ENCODE assay signal across 17 cellular contexts in genomic region chr16:23121024-23121423, GRCh38. TPM values are rescaled to one million over a fixed set of nuclear protein-coding genes. Genes with fewer than 3 reads are reported as not detected.
DNase-seq lines count a peak whose midpoint lies in the region; ATAC-seq and TF ChIP-seq lines count a peak whose summit lies in the region.
"Had no signal": no experiment of that assay in that cellular context is flagged by ENCODE, and none has a peak within 500 bp of the region (broad histone marks: within the 10 kb centered on the region; RNA-seq: fewer than 3 reads in every experiment).

No MANE protein-coding gene starts in this region.

- peaks cover 12 to 16% of the 10 kb centered on the region in 2 donors for H3K4me1 ChIP-seq in uterus

- peak; percentile 22 for DNase-seq in NCI-H82 (lab: John Stamatoyannopoulos, UW)
- DNase-seq in NCI-H82 treated with DMSO at 0.1 percent for 48 hours (lab: John Stamatoyannopoulos, UW; ENCODE audit: unreplicated experiment): no peak
- no peak for DNase-seq in chondrocyte (ENCODE audit: low spot score)
- DNase-seq in mesothelial cell of epicardium (ENCODE audit: low spot score in 2 of 2, unreplicated experiment in 2 of 2): no peak
- DNase-seq in uterus: peak; percentile 36 to 47
- no peak for DNase-seq in RKO (ENCODE audit: low spot score)
- no peak for DNase-seq in NCI-H1048 (lab: John Stamatoyannopoulos, UW)
- DNase-seq: ACHN; activated CD4-positive, alpha-beta T cell treated with anti-CD3 and anti-CD28 coated beads, Interleukin-2, amount 50 U/mL, for 4 hours; Calu3; natural killer cell; NCI-H1092 treated with DMSO at 0.1 percent for 48 hours; NCI-H226; spleen; T-helper 9 cell had no signal

- H3K27me3 Mint-ChIP-seq in chondrocyte (ENCODE audit: low read depth) (no peaks in the 10 kb centered on the region), mesothelial cell of epicardium (ENCODE audit: low read depth) (no peaks in the 10 kb centered on the region)

- no peaks in the 10 kb centered on the region for H3K36me3 Mint-ChIP-seq in chondrocyte (ENCODE audit: low read depth)
- no peaks in the 10 kb centered on the region for H3K36me3 Mint-ChIP-seq in mesothelial cell of epicardium
- H3K36me3 Mint-ChIP-seq: natural killer cell had no signal

- H3K9me3 Mint-ChIP-seq in chondrocyte (ENCODE audit: low read depth): peaks cover 2% of the 10 kb centered on the region
- peaks cover 6% of the 10 kb centered on the region for H3K9me3 Mint-ChIP-seq in mesothelial cell of epicardium
- H3K9me3 Mint-ChIP-seq: activated T-helper 1 cell treated with anti-CD3 and anti-CD28 coated beads, Interleukin-12 subunit alpha, Interleukin-12 subunit beta, Interleukin-2, Interleukin-4 antibody, amounts not matched to agents 30 ng/mL and 10 ng/mL and 1 ng/mL, durations not matched to agents 14 hours and 24 hours and 36 hours; natural killer cell had no signal

- intact Hi-C loops in uterus (cut with DNase I; ENCODE audit: low total_unique reads): no loop called here

- TF ChIP-seq CTCF in chondrocyte (IDR thresholded peaks at IDR 0.05) (no peak), mesothelial cell of epicardium (IDR thresholded peaks at IDR 0.05; ENCODE audit: unreplicated experiment) (no peak), uterus (IDR thresholded peaks at IDR 0.05) (no peak)

- H3K4me1 Mint-ChIP-seq in chondrocyte (ENCODE audit: low read depth) (peaks cover 41% of the 10 kb centered on the region), mesothelial cell of epicardium (peaks cover 21% of the 10 kb centered on the region)

- H3K9me3 ChIP-seq in uterus: no peaks in the 10 kb centered on the region
- H3K9me3 ChIP-seq: spleen had no signal

- no peak overlapping the region for H3K4me3 Mint-ChIP-seq in chondrocyte (ENCODE audit: unreplicated experiment)
- no peak overlapping the region for H3K4me3 Mint-ChIP-seq in mesothelial cell of epicardium
- H3K4me3 Mint-ChIP-seq: activated T-helper 1 cell treated with anti-CD3 and anti-CD28 coated beads, Interleukin-12 subunit alpha, Interleukin-12 subunit beta, Interleukin-2, Interleukin-4 antibody, amounts not matched to agents 30 ng/mL and 10 ng/mL and 1 ng/mL, durations not matched to agents 14 hours and 24 hours and 36 hours; natural killer cell had no signal

- H3K27me3 ChIP-seq in uterus: no peaks in the 10 kb centered on the region
- H3K27me3 ChIP-seq: spleen had no signal

- no peaks in the 10 kb centered on the region for H3K36me3 ChIP-seq in uterus
- H3K36me3 ChIP-seq: spleen had no signal

- H3K27ac ChIP-seq in uterus: peak overlapping the region; percentile 85 to 96

- H3K4me3 ChIP-seq in uterus: no peak overlapping the region
- H3K4me3 ChIP-seq: spleen had no signal

- peak overlapping the region; percentile 14 for H3K27ac Mint-ChIP-seq in chondrocyte (ENCODE audit: unreplicated experiment)
- peak overlapping the region; percentile 33 for H3K27ac Mint-ChIP-seq in mesothelial cell of epicardium
- H3K27ac Mint-ChIP-seq: activated T-helper 1 cell treated with anti-CD3 and anti-CD28 coated beads, Interleukin-12 subunit alpha, Interleukin-12 subunit beta, Interleukin-2, Interleukin-4 antibody, amounts not matched to agents 30 ng/mL and 10 ng/mL and 1 ng/mL, durations not matched to agents 14 hours and 24 hours and 36 hours; natural killer cell had no signal

- no peak for ATAC-seq in HG03196 (IDR thresholded peaks at IDR 0.05; ENCODE audit: unreplicated experiment)
- ATAC-seq: natural killer cell had no signal

- no peak for TF ChIP-seq POLR2A in uterus (IDR thresholded peaks at IDR 0.05)

RNA-seq across cellular contexts. Expression of gene USP31, which starts 28.2 kb away (rescaled TPM):
- 8.7 to 9.3 TPM (median 8.7 TPM) in 3 replicates for total RNA-seq in chondrocyte
- total RNA-seq in mesothelial cell of epicardium: 12.3 to 13.7 TPM (median 13.0 TPM) in 3 replicates
- total RNA-seq in uterus: 10 to 100 TPM; 11.8 to 62.0 (median 28.2) TPM

Comparison
In these comparisons a context has a peak if more than half of its experiments do, and no peak if none do; other contexts are left out.
1. DNase-seq: peak in NCI-H82 (single experiment) and uterus (2 of 2); none in NCI-H82 treated with DMSO at 0.1 percent for 48 hours (single experiment), chondrocyte (single experiment), mesothelial cell of epicardium (0 of 2), RKO (single experiment) and NCI-H1048 (single experiment).